In the genomic region with DNA sequence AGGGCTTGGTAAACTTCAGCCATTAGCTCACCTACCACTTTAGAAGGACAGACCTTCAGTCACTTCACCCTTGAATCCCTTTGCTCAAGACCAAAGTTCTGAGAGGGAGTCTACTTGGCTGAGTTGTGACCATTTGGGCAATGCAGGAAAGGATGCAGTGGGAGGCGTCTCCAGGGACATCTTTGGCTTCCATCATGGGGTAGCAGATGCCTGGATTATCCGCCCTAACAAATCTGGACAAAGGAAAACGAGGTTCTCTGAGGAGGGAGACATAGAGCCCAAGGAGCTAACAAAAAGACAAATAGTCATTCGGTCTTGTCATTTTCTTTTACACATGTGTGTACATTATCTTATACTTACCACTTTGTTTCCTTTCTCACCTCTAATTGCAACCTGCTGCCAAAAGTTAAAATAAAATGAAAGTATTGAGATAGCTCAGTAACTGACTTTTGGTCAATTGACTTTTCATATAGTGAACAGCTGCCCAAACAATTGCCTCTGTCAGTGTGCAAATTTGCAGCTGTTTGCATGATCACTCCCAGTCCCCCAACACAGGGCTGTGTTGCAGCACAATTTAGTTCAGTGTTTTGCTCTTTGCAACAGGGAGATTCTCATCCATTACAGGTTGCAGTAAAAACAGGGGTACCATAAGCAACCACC, we compare ENCODE assay signal across 16 cellular contexts.
DNase-seq lines count a peak whose midpoint lies in the region; ATAC-seq, FAIRE-seq and TF ChIP-seq lines count a peak whose summit lies in the region.
"Had no signal": no experiment of that assay in that cellular context is flagged by ENCODE, and none has a peak within 500 bp of the region (broad histone marks: within the 10 kb centered on the region; RNA-seq: fewer than 3 reads in every experiment).

No MANE protein-coding gene starts in this region.

- FAIRE-seq in GM12878 (lab: Jason Lieb, UNC) = no peak
- FAIRE-seq: GM19239 had no signal

- intact Hi-C loops in GM12878 (cut with micrococcal nuclease; ENCODE audit: unreplicated experiment) = loop anchor here (5.0 to 10.0 kb wide), 2 partner anchors 49 to 112 kb away; a partner anchor contains a TSS
- intact Hi-C loops in spleen (cut with DNase I; ENCODE audit: low total_unique reads) = no loop called here
- intact Hi-C loops in PC-9 (cut with micrococcal nuclease; ENCODE audit: unreplicated experiment) = no loop called here
- intact Hi-C loops in activated T-helper 1 cell treated with anti-CD3 and anti-CD28 coated beads, Interleukin-12 subunit alpha, Interleukin-12 subunit beta, Interleukin-2, Interleukin-4 antibody, amounts not matched to agents 30 ng/mL and 10 ng/mL and 1 ng/mL, durations not matched to agents 14 hours and 24 hours and 36 hours (cut with micrococcal nuclease) = no loop called here

- no peaks in the 10 kb centered on the region for H3K36me3 Mint-ChIP-seq in activated T-helper 1 cell treated with anti-CD3 and anti-CD28 coated beads, Interleukin-12 subunit alpha, Interleukin-12 subunit beta, Interleukin-2, Interleukin-4 antibody, amounts not matched to agents 30 ng/mL and 10 ng/mL and 1 ng/mL, durations not matched to agents 14 hours and 24 hours and 36 hours (ENCODE audit: low read depth)
- H3K36me3 Mint-ChIP-seq: IgD-negative memory B cell had no signal

- H3K27ac ChIP-seq in GM12878 (ENCODE audit: control insufficient read depth, insufficient read depth) (no peak overlapping the region), spleen (no peak overlapping the region), PC-9 (no peak overlapping the region)

- H3K79me2 ChIP-seq in GM12878 (ENCODE audit: control insufficient read depth, insufficient read depth, low read length) = no peaks in the 10 kb centered on the region
- no peaks in the 10 kb centered on the region for H3K79me2 ChIP-seq in PC-9 (ENCODE audit: low read depth)

- no peaks in the 10 kb centered on the region for H3K9me3 Mint-ChIP-seq in activated T-helper 1 cell treated with anti-CD3 and anti-CD28 coated beads, Interleukin-12 subunit alpha, Interleukin-12 subunit beta, Interleukin-2, Interleukin-4 antibody, amounts not matched to agents 30 ng/mL and 10 ng/mL and 1 ng/mL, durations not matched to agents 14 hours and 24 hours and 36 hours
- H3K9me3 Mint-ChIP-seq: CD4-positive, alpha-beta T cell had no signal

- H3K4me3 Mint-ChIP-seq in activated T-helper 1 cell treated with anti-CD3 and anti-CD28 coated beads, Interleukin-12 subunit alpha, Interleukin-12 subunit beta, Interleukin-2, Interleukin-4 antibody, amounts not matched to agents 30 ng/mL and 10 ng/mL and 1 ng/mL, durations not matched to agents 14 hours and 24 hours and 36 hours = no peak overlapping the region
- H3K4me3 Mint-ChIP-seq: B cell; CD4-positive, alpha-beta T cell; HFFc6; IgD-negative memory B cell had no signal

- no peaks in the 10 kb centered on the region for H3F3A ChIP-seq in PC-9 (ENCODE audit: insufficient read depth, low read depth)

- ATAC-seq in GM12878 (no peak), GM19395 (IDR thresholded peaks at IDR 0.05; ENCODE audit: unreplicated experiment) (no peak)

- no peaks in the 10 kb centered on the region for H3K27me3 ChIP-seq in GM12878 (replicated peaks in 1 of 2; ENCODE audit: control insufficient read depth in 2 of 2, insufficient read depth in 2 of 2, low read length in 1 of 2)
- peaks cover 0 to 8% (median 0%) of the 10 kb centered on the region in 7 donors for H3K27me3 ChIP-seq in spleen (replicated peaks in 1 of 7)
- H3K27me3 ChIP-seq in PC-9 (ENCODE audit: insufficient read depth, low read depth) = peaks cover 3% of the 10 kb centered on the region; the same call in 1 of the 2 replicates

- H3K9me3 ChIP-seq in GM12878 (replicated peaks; ENCODE audit: control insufficient read depth, insufficient read depth, low read length) (no peaks in the 10 kb centered on the region), spleen (peaks cover 0 to 4% (median 0%) of the 10 kb centered on the region in 8 donors), PC-9 (ENCODE audit: insufficient read depth, low read depth) (no peaks in the 10 kb centered on the region)

- RAD21 ChIA-PET in GM12878 (lab: Charles Lee; ENCODE audit: unreplicated experiment) = no interaction called here

- TF ChIP-seq EP300 in GM12878 (IDR thresholded peaks at IDR 0.05; ENCODE audit: borderline replicate concordance in 1 of 2, control insufficient read depth in 1 of 2, low read depth in 2 of 2, low read length in 2 of 2) = peak in 1 of 2 experiments; percentile 34; a peak in 1 of 4 replicates

- H3K4me1 Mint-ChIP-seq in activated T-helper 1 cell treated with anti-CD3 and anti-CD28 coated beads, Interleukin-12 subunit alpha, Interleukin-12 subunit beta, Interleukin-2, Interleukin-4 antibody, amounts not matched to agents 30 ng/mL and 10 ng/mL and 1 ng/mL, durations not matched to agents 14 hours and 24 hours and 36 hours (ENCODE audit: low read depth) = no peaks in the 10 kb centered on the region
- H3K4me1 Mint-ChIP-seq: B cell, IgD-negative memory B cell had no signal

- peak; percentile 20 for DNase-seq in Ammon's horn (ENCODE audit: low spot score)
- DNase-seq in GM12878 (ENCODE audit: low read depth, low spot score) = no peak
- peak; percentile 6 for DNase-seq in midbrain (lab: John Stamatoyannopoulos, UW)
- DNase-seq in spleen = peak; percentile 5
- DNase-seq in PC-9 = no peak
- no peak for DNase-seq in activated T-helper 1 cell treated with anti-CD3 and anti-CD28 coated beads, Interleukin-12 subunit alpha, Interleukin-12 subunit beta, Interleukin-2, Interleukin-4 antibody, amounts not matched to agents 30 ng/mL and 10 ng/mL and 1 ng/mL, durations not matched to agents 14 hours and 24 hours and 36 hours (ENCODE audit: low spot score)
- DNase-seq: ACHN; Calu3; CD4-positive, alpha-beta T cell; DMS 273 treated with DMSO at 0.1 percent for 48 hours; HCEC 1CT; HFFc6 had no signal

- no TSS peak for BruUV-seq in GM12878 (replicated peaks; lab: Mats Ljungman, UMichigan)
- no TSS peak for BruUV-seq in PC-9 (replicated peaks; lab: Mats Ljungman, UMichigan)

- H2AFZ ChIP-seq in GM12878 (ENCODE audit: control insufficient read depth, low read depth, low read length) (no peak overlapping the region), PC-9 (no peak overlapping the region)

- TF ChIP-seq RAD21 in GM12878 (IDR thresholded peaks at IDR 0.05; ENCODE audit: insufficient read depth, low read depth, low read length) = no peak

- 0 out of 2 replicates have a peak, but pooled peaks cover 9% of the 10 kb centered on the region for H3K4me1 ChIP-seq in GM12878 (ENCODE audit: control insufficient read depth, insufficient read depth, low read length)
- H3K4me1 ChIP-seq in spleen = no peaks in the 10 kb centered on the region
- no peaks in the 10 kb centered on the region for H3K4me1 ChIP-seq in PC-9 (replicated peaks; ENCODE audit: insufficient read depth)

- H3K27me3 Mint-ChIP-seq in activated T-helper 1 cell treated with anti-CD3 and anti-CD28 coated beads, Interleukin-12 subunit alpha, Interleukin-12 subunit beta, Interleukin-2, Interleukin-4 antibody, amounts not matched to agents 30 ng/mL and 10 ng/mL and 1 ng/mL, durations not matched to agents 14 hours and 24 hours and 36 hours (ENCODE audit: insufficient read depth) = no peaks in the 10 kb centered on the region
- H3K27me3 Mint-ChIP-seq: CD4-positive, alpha-beta T cell; IgD-negative memory B cell had no signal

- no peak overlapping the region for H3K9ac ChIP-seq in GM12878 (ENCODE audit: control insufficient read depth, insufficient read depth, low read length)

- no peaks in the 10 kb centered on the region for H3K9me2 ChIP-seq in PC-9 (ENCODE audit: insufficient read depth)

- CTCF ChIA-PET in GM12878 (lab: Yijun Ruan, JAX) = interaction anchor here (0.7 kb wide), 1 partner anchor 72 kb away, joined by 3 read pairs; no protein-coding TSS in a partner anchor
- CTCF ChIA-PET in PC-9 (lab: Charles Lee) = no interaction called here

- POLR2A ChIA-PET in GM12878 (lab: Charles Lee) = interaction anchor here (0.6 to 1.2 kb wide), 2 partner anchors 46 to 108 kb away, joined by 3 to 5 read pairs; no protein-coding TSS in a partner anchor
- POLR2A ChIA-PET in PC-9 (lab: Charles Lee; ENCODE audit: unreplicated experiment) = no interaction called here

- TF ChIP-seq CTCF in GM12878 (IDR thresholded peaks at IDR 0.05 in 2 of 3, conservative IDR thresholded peaks at IDR 0.05 in 1 of 3; ENCODE audit: control insufficient read depth in 2 of 3, extremely low read depth in 1 of 3, insufficient read depth in 1 of 3, low read depth in 3 of 3, low read length in 3 of 3) (no peak), spleen (IDR thresholded peaks at IDR 0.05 in 8 of 11, conservative IDR thresholded peaks at IDR 0.05 in 3 of 11) (no peak), PC-9 (conservative IDR thresholded peaks at IDR 0.05) (no peak)

- no peak for TF ChIP-seq POLR2A in GM12878 (IDR thresholded peaks at IDR 0.05; ENCODE audit: low read depth, low read length)
- no peak for TF ChIP-seq POLR2A in spleen (IDR thresholded peaks at IDR 0.05)

- SMC1A ChIA-PET in GM12878 (lab: Charles Lee; ENCODE audit: uncharacterized antibody, unreplicated experiment) = interaction anchor here (1.0 to 1.2 kb wide), 2 partner anchors 47 to 49 kb away, joined by 4 read pairs; no protein-coding TSS in a partner anchor

- H3K27ac Mint-ChIP-seq in activated T-helper 1 cell treated with anti-CD3 and anti-CD28 coated beads, Interleukin-12 subunit alpha, Interleukin-12 subunit beta, Interleukin-2, Interleukin-4 antibody, amounts not matched to agents 30 ng/mL and 10 ng/mL and 1 ng/mL, durations not matched to agents 14 hours and 24 hours and 36 hours = no peak overlapping the region
- H3K27ac Mint-ChIP-seq: B cell; CD4-positive, alpha-beta T cell; HFFc6; IgD-negative memory B cell had no signal

- H3K4me3 ChIP-seq in GM12878 (no peak overlapping the region), spleen (no peak overlapping the region), PC-9 (no peak overlapping the region)

- WGBS in GM12878 (ENCODE audit: insufficient coverage, insufficient replicate concordance, low lambda C conversion rate, missing lambda C conversion rate) = 6% methylated on average over 4 of the region's 4 CpGs
- 49 to 79% (median 67%) methylated on average over 4 of the region's 4 CpGs for WGBS in spleen, 5 donors

- in situ Hi-C loops in GM12878 (cut with MboI) = no loop called here

- H3K36me3 ChIP-seq in GM12878 (ENCODE audit: control insufficient read depth in 2 of 2, insufficient read depth in 2 of 2, low read length in 1 of 2) (no peaks in the 10 kb centered on the region), spleen (no peaks in the 10 kb centered on the region), PC-9 (ENCODE audit: low read depth) (no peaks in the 10 kb centered on the region)

- H3K4me2 ChIP-seq in GM12878 (ENCODE audit: control insufficient read depth, insufficient read depth) = no peak overlapping the region
- no peak overlapping the region for H3K4me2 ChIP-seq in PC-9

- no peaks in the 10 kb centered on the region for H4K20me1 ChIP-seq in GM12878 (ENCODE audit: control insufficient read depth, insufficient read depth)
- H4K20me1 ChIP-seq in PC-9 (ENCODE audit: insufficient read depth) = no peaks in the 10 kb centered on the region

TF ChIP-seq in GM12878, 131 proteins besides CTCF, POLR2A, EP300 and RAD21:
- peak; percentile 55 for TF ChIP-seq MTA2 (IDR thresholded peaks at IDR 0.05; ENCODE audit: low read depth)
- peak; percentile 35; the same call in 1 of the 2 replicates for TF ChIP-seq TCF12 (IDR thresholded peaks at IDR 0.05; ENCODE audit: low read depth, low read length)
- TF ChIP-seq ZSCAN29 (IDR thresholded peaks at IDR 0.05) = no peak

Comparison
In these comparisons a context has a peak if more than half of its experiments do, and no peak if none do; other contexts are left out.
1. DNase-seq: peak in Ammon's horn (single experiment), midbrain (single experiment) and spleen (single experiment); none in GM12878 (single experiment), PC-9 (0 of 2) and activated T-helper 1 cell treated with anti-CD3 and anti-CD28 coated beads, Interleukin-12 subunit alpha, Interleukin-12 subunit beta, Interleukin-2, Interleukin-4 antibody, amounts not matched to agents 30 ng/mL and 10 ng/mL and 1 ng/mL, durations not matched to agents 14 hours and 24 hours and 36 hours (single experiment).